Comparison of ENCODE assay signal across 17 cellular contexts in the genomic region with DNA sequence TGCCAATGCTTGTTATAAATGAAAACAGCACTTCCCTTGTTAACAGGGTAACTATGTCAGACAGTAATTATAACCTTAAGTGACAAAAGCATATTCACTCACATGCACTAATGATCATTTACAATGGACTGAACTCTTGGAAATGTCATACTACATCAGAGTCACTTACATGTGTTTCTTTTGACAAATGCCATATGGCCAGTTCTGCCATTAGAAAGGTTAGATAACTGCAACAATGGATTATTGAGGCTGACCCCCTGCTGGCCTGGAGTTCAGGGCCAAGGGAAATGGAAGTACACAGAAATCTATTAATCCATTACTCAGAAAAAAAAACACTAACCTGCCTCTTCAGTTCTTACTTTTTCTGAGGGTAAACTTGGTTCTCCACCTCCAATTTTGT.
DNase-seq lines count a peak whose midpoint lies in the region.
"Had no signal": no experiment of that assay in that cellular context is flagged by ENCODE, and none has a peak within 500 bp of the region (broad histone marks: within the 10 kb centered on the region; RNA-seq: fewer than 3 reads in every experiment).

No MANE protein-coding gene starts in this region.

- DNase-seq in NCI-H82 (lab: John Stamatoyannopoulos, UW) = peak; percentile 43
- DNase-seq in NCI-H82 treated with DMSO at 0.1 percent for 48 hours (lab: John Stamatoyannopoulos, UW; ENCODE audit: unreplicated experiment) = no peak
- peak in 2 of 3 experiments; percentile 71 to 94 for DNase-seq in NCI-H1417 (lab: John Stamatoyannopoulos, UW)
- peak; percentile 91 for DNase-seq in NCI-H69 (lab: John Stamatoyannopoulos, UW)
- peak; percentile 84 for DNase-seq in retina
- DNase-seq in cerebellar nuclear complex (lab: John Stamatoyannopoulos, UW) = no peak
- DNase-seq in GM19240 (ENCODE audit: insufficient read length, low spot score) = no peak
- DNase-seq: DMS79, H7, MG63, NCI-H1436 treated with DMSO at 0.1 percent for 48 hours, NCI-H1930, NCI-H2171 treated with DMSO at 0.1 percent for 48 hours, NCI-H446 treated with DMSO at 0.1 percent for 48 hours, NCI-H774, SHP77 treated with DMSO at 0.1 percent for 48 hours, T-helper 1 cell had no signal

Comparison
In these comparisons a context has a peak if more than half of its experiments do, and no peak if none do; other contexts are left out.
1. DNase-seq: peak in NCI-H82 (single experiment), NCI-H1417 (2 of 3), NCI-H69 (single experiment) and retina (single experiment); none in NCI-H82 treated with DMSO at 0.1 percent for 48 hours (single experiment), cerebellar nuclear complex (0 of 2) and GM19240 (single experiment).